ENCODE assay signal across 28 cellular contexts in the genomic region with DNA sequence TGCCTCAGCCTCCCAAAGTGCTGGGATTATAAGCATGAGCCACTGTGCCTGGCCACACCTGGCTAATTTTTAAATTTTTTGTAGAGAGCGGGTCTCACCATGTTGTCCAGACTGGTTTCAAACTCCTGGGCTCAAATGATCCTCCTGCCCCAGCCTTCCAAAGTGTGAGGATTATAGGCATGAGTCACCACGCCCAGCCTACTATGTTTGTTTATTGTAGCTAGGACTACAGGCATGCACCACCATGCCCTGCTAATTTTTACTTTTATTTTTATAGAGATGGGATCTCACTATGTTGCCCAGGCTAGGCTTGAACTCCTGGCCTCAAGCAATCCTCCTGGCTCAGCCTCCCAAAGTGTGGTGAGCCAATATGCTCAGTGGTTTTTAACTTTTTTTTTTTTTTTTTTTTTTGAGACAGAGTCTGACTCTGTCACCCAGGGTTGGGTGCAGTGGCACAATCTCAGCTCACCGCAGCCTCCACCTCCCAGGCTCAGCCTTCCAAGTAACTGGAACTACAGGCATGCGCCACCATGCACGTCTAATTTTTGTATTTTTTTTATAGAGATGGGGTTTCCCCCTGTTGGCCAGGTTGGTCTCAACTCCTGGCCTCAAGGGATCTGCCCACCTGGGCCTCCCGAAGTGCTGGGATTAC. TPM values are rescaled to one million over a fixed set of nuclear protein-coding genes. Genes with fewer than 3 reads are reported as not detected.
DNase-seq lines count a peak whose midpoint lies in the region; ATAC-seq, FAIRE-seq and TF ChIP-seq lines count a peak whose summit lies in the region.
"Had no signal": no experiment of that assay in that cellular context is flagged by ENCODE, and none has a peak within 500 bp of the region (broad histone marks: within the 10 kb centered on the region; RNA-seq: fewer than 3 reads in every experiment).

No MANE protein-coding gene starts in this region.

- no peak for TF ChIP-seq CTCF in HepG2 (CRISPR knock-in tag; IDR thresholded peaks at IDR 0.05)
- no peak for TF ChIP-seq CTCF in right lobe of liver (IDR thresholded peaks at IDR 0.05)
- no peak for TF ChIP-seq CTCF in upper lobe of right lung (IDR thresholded peaks at IDR 0.05)

- H3K79me2 ChIP-seq in HepG2 (ENCODE audit: insufficient read depth, low read length), result no peaks in the 10 kb centered on the region

- H2AFZ ChIP-seq in HepG2 (ENCODE audit: low read length), result no peak overlapping the region

- WGBS in HepG2 (ENCODE audit: low lambda C conversion rate), result 59% methylated on average over 6 of the region's 6 CpGs
- 93% methylated on average over 4 of the region's 6 CpGs for WGBS in right lobe of liver (ENCODE audit: insufficient coverage, low coverage, low lambda C conversion rate, missing lambda C conversion rate)

- DNase-seq in HepG2 (ENCODE audit: low spot score), result no peak
- DNase-seq in right lobe of liver, result no peak
- DNase-seq in RPMI7951 (ENCODE audit: low read depth), result peak; percentile 52
- peak; percentile 10 for DNase-seq in fibroblast of peridontal ligament (ENCODE audit: extremely low read depth)
- no peak for DNase-seq in NCI-H2107 treated with DMSO at 0.1 percent for 48 hours (lab: John Stamatoyannopoulos, UW; ENCODE audit: unreplicated experiment)
- no peak for DNase-seq in upper lobe of right lung
- DNase-seq: activated CD4-positive, alpha-beta T cell treated with anti-CD3 and anti-CD28 coated beads, Interleukin-2, amount 50 U/mL, for 1 hour; activated CD8-positive, alpha-beta memory T cell treated with anti-CD3 and anti-CD28 coated beads, Interleukin-2, amount 50 U/mL, for 4 hours; activated naive CD8-positive, alpha-beta T cell treated with anti-CD3 and anti-CD28 coated beads, Interleukin-2, amount 10 ng/mL, durations not matched to agents 7 days and 5 days; BE2C; colonic mucosa; COR-L47; immature natural killer cell; Karpas-422; NCI-H1105; NCI-H2081 treated with DMSO at 0.1 percent for 48 hours; NCI-H526; SJCRH30; stimulated activated CD4-positive, alpha-beta T cell treated with anti-CD3 and anti-CD28 coated beads, Interleukin-4, amount 100 ng/mL, for 1 hour; upper lobe of left lung had no signal

- no peak for TF ChIP-seq RAD21 in HepG2 (CRISPR knock-in tag; IDR thresholded peaks at IDR 0.05)

- no peaks in the 10 kb centered on the region for H4K20me1 ChIP-seq in HepG2 (ENCODE audit: insufficient read depth, low read length)

- POLR2A ChIA-PET in HepG2 (lab: Yijun Ruan, JAX), result no interaction called here

- H3K9me3 ChIP-seq in HepG2 (ENCODE audit: low read length) (no peaks in the 10 kb centered on the region), right lobe of liver (no peaks in the 10 kb centered on the region), upper lobe of right lung (no peaks in the 10 kb centered on the region)
- H3K9me3 ChIP-seq: BE2C, colonic mucosa, SJCRH30, upper lobe of left lung had no signal

- no peak overlapping the region for H3K9ac ChIP-seq in HepG2 (ENCODE audit: insufficient read depth, low read depth, low read length)

- no peak for FAIRE-seq in HepG2 (lab: Jason Lieb, UNC)
- FAIRE-seq: A204.1, GM18507 had no signal

- H3K4me1 ChIP-seq in HepG2 (ENCODE audit: insufficient read depth, low read length) (no peaks in the 10 kb centered on the region), right lobe of liver (no peaks in the 10 kb centered on the region), upper lobe of right lung (no peaks in the 10 kb centered on the region)
- H3K4me1 ChIP-seq: BE2C, colonic mucosa, SJCRH30, upper lobe of left lung had no signal

- H3K27me3 ChIP-seq in HepG2 (ENCODE audit: control insufficient read depth in 1 of 2, insufficient read depth in 2 of 2, low read length in 2 of 2) (no peaks in the 10 kb centered on the region), right lobe of liver (no peaks in the 10 kb centered on the region), upper lobe of right lung (no peaks in the 10 kb centered on the region)
- H3K27me3 ChIP-seq: BE2C, colonic mucosa, SJCRH30, upper lobe of left lung had no signal

- intact Hi-C loops in HepG2 (cut with micrococcal nuclease; ENCODE audit: unreplicated experiment) (no loop called here), right lobe of liver (cut with DNase I) (no loop called here), upper lobe of right lung (cut with DNase I) (no loop called here)

- H3K4me3 ChIP-seq in HepG2 (replicated peaks in 1 of 3; ENCODE audit: insufficient read depth in 1 of 3, low read depth in 2 of 3, low read length in 3 of 3) (no peak overlapping the region), right lobe of liver (no peak overlapping the region), upper lobe of right lung (no peak overlapping the region)
- H3K4me3 ChIP-seq: colonic mucosa, SJCRH30, upper lobe of left lung had no signal

- no peak overlapping the region for H3K4me2 ChIP-seq in HepG2 (ENCODE audit: low read depth, low read length)

- in situ Hi-C loops in HepG2 (cut with HindIII; ENCODE audit: extremely low pct_ligation_motif_present, low pct_unique_long_range_greater_than_20kb), result no loop called here

- no peak for TF ChIP-seq EP300 in HepG2 (IDR thresholded peaks at IDR 0.05; ENCODE audit: low read depth in 2 of 2, low read length in 2 of 2)
- TF ChIP-seq EP300 in HepG2 (CRISPR knock-in tag; IDR thresholded peaks at IDR 0.05; ENCODE audit: borderline replicate concordance), result no peak

- TF ChIP-seq POLR2A in HepG2 (IDR thresholded peaks at IDR 0.05; ENCODE audit: insufficient read depth in 1 of 2, low read depth in 2 of 2, low read length in 2 of 2), result no peak
- TF ChIP-seq POLR2A in right lobe of liver (IDR thresholded peaks at IDR 0.05), result no peak
- no peak for TF ChIP-seq POLR2A in GM18505 (IDR thresholded peaks at IDR 0.05; ENCODE audit: borderline replicate concordance, extremely low read depth, insufficient read depth, insufficient read length)

- no peaks in the 10 kb centered on the region for H3K36me3 ChIP-seq in HepG2 (replicated peaks in 1 of 2; ENCODE audit: control insufficient read depth in 1 of 2, insufficient read depth in 2 of 2, low read length in 2 of 2)
- no peaks in the 10 kb centered on the region for H3K36me3 ChIP-seq in right lobe of liver
- no peaks in the 10 kb centered on the region for H3K36me3 ChIP-seq in upper lobe of right lung
- H3K36me3 ChIP-seq: BE2C, colonic mucosa, SJCRH30, upper lobe of left lung had no signal

- ATAC-seq in HepG2 (no peak), right lobe of liver (no peak), GM18505 (IDR thresholded peaks at IDR 0.05; ENCODE audit: unreplicated experiment) (no peak), HG02852 (IDR thresholded peaks at IDR 0.05; ENCODE audit: unreplicated experiment) (no peak), upper lobe of right lung (no peak)

- CTCF ChIA-PET in HepG2 (lab: Yijun Ruan, JAX; ENCODE audit: low intra/inter-chr PET ratio, low total read pairs), result no interaction called here

- no TSS peak for BruUV-seq in HepG2 (replicated peaks; lab: Mats Ljungman, UMichigan)

- H3K27ac ChIP-seq in HepG2 (ENCODE audit: extremely low read length, insufficient read depth, low read length), result no peak overlapping the region
- H3K27ac ChIP-seq in right lobe of liver, result no peak overlapping the region
- no peak overlapping the region for H3K27ac ChIP-seq in upper lobe of right lung
- H3K27ac ChIP-seq: colonic mucosa, SJCRH30, upper lobe of left lung, VCaP had no signal

RNA-seq across cellular contexts. Expression of gene DDX43, which starts 12.0 kb away (rescaled TPM):
- total RNA-seq in HepG2 (2016; rRNA removed; fragmentation: Illumina TruSeq; extraction: Trizol), result not detected in 2 replicates
- not detected in 2 replicates for total RNA-seq in HepG2 (2016; cell fraction: cytosol; rRNA removed; fragmentation: Illumina TruSeq; extraction: Trizol; ENCODE audit: low read depth)
- not detected in 2 replicates for total RNA-seq in HepG2 (2016; cell fraction: insoluble cytoplasmic fraction; rRNA removed; fragmentation: Illumina TruSeq; extraction: Trizol)
- not detected in 2 replicates for total RNA-seq in HepG2 (2016; cell fraction: membrane; rRNA removed; fragmentation: Illumina TruSeq; extraction: Trizol)
- not detected in 2 replicates for total RNA-seq in HepG2 (2016; cell fraction: nucleus; rRNA removed; fragmentation: Illumina TruSeq; extraction: Trizol)
- polyA plus RNA-seq in HepG2 (2011; rRNA removed), result not detected in 2 replicates
- not detected in 2 replicates for polyA plus RNA-seq in HepG2 (2011; cell fraction: cytosol; rRNA removed)
- polyA plus RNA-seq in HepG2 (2011; cell fraction: nucleus; rRNA removed), result not detected in 2 replicates
- polyA plus RNA-seq in HepG2 (2012), result not detected in 2 replicates
- not detected in 2 replicates for polyA plus RNA-seq in HepG2 (2016; cell fraction: cytosol; fragmentation: Illumina TruSeq; extraction: Trizol; ENCODE audit: low read depth)
- polyA plus RNA-seq in HepG2 (2016; cell fraction: insoluble cytoplasmic fraction; fragmentation: Illumina TruSeq; extraction: Trizol; ENCODE audit: low read depth), result not detected in 2 replicates
- polyA plus RNA-seq in HepG2 (2016; cell fraction: membrane; fragmentation: Illumina TruSeq; extraction: Trizol; ENCODE audit: low read depth), result not detected in 2 replicates
- polyA plus RNA-seq in HepG2 (2016; cell fraction: nucleus; fragmentation: Illumina TruSeq; extraction: Trizol; ENCODE audit: insufficient read depth, low read depth), result not detected in 2 replicates
- polyA minus RNA-seq in HepG2 (2011; rRNA and poly(A)+ RNA removed; ENCODE audit: low replicate concordance), result not detected in 2 replicates
- polyA minus RNA-seq in HepG2 (2011; cell fraction: cytosol; rRNA and poly(A)+ RNA removed), result not detected in 2 replicates
- not detected in 2 replicates for polyA minus RNA-seq in HepG2 (2011; cell fraction: nucleus; rRNA and poly(A)+ RNA removed)
- total RNA-seq in right lobe of liver, result not detected
- total RNA-seq in RPMI7951 (2014; rRNA removed; shearing (Covaris generic)), result not detected in 2 replicates
- total RNA-seq in upper lobe of right lung, result 2.5 TPM
- total RNA-seq: SJCRH30 had no signal

RNA-seq across cellular contexts. Expression of gene OOEP, which starts 12.9 kb away (rescaled TPM):
- not detected in 2 replicates for total RNA-seq in HepG2 (2016; rRNA removed; fragmentation: Illumina TruSeq; extraction: Trizol)
- total RNA-seq in HepG2 (2016; cell fraction: cytosol; rRNA removed; fragmentation: Illumina TruSeq; extraction: Trizol; ENCODE audit: low read depth), result not detected in 2 replicates
- not detected in 2 replicates for total RNA-seq in HepG2 (2016; cell fraction: insoluble cytoplasmic fraction; rRNA removed; fragmentation: Illumina TruSeq; extraction: Trizol)
- total RNA-seq in HepG2 (2016; cell fraction: membrane; rRNA removed; fragmentation: Illumina TruSeq; extraction: Trizol), result not detected in 2 replicates
- not detected in 2 replicates for total RNA-seq in HepG2 (2016; cell fraction: nucleus; rRNA removed; fragmentation: Illumina TruSeq; extraction: Trizol)
- polyA plus RNA-seq in HepG2 (2011; rRNA removed), result not detected in 2 replicates
- not detected in 2 replicates for polyA plus RNA-seq in HepG2 (2011; cell fraction: cytosol; rRNA removed)
- not detected in 2 replicates for polyA plus RNA-seq in HepG2 (2011; cell fraction: nucleus; rRNA removed)
- not detected in 2 replicates for polyA plus RNA-seq in HepG2 (2012)
- not detected in 2 replicates for polyA plus RNA-seq in HepG2 (2016; cell fraction: cytosol; fragmentation: Illumina TruSeq; extraction: Trizol; ENCODE audit: low read depth)
- polyA plus RNA-seq in HepG2 (2016; cell fraction: insoluble cytoplasmic fraction; fragmentation: Illumina TruSeq; extraction: Trizol; ENCODE audit: low read depth), result not detected in 2 replicates
- not detected in 2 replicates for polyA plus RNA-seq in HepG2 (2016; cell fraction: membrane; fragmentation: Illumina TruSeq; extraction: Trizol; ENCODE audit: low read depth)
- polyA plus RNA-seq in HepG2 (2016; cell fraction: nucleus; fragmentation: Illumina TruSeq; extraction: Trizol; ENCODE audit: insufficient read depth, low read depth), result not detected in 2 replicates
- polyA minus RNA-seq in HepG2 (2011; rRNA and poly(A)+ RNA removed; ENCODE audit: low replicate concordance), result not detected in 2 replicates
- polyA minus RNA-seq in HepG2 (2011; cell fraction: cytosol; rRNA and poly(A)+ RNA removed), result not detected in 2 replicates
- not detected in 2 replicates for polyA minus RNA-seq in HepG2 (2011; cell fraction: nucleus; rRNA and poly(A)+ RNA removed)
- not detected for total RNA-seq in right lobe of liver
- total RNA-seq in RPMI7951 (2014; rRNA removed; shearing (Covaris generic)), result not detected in 2 replicates
- total RNA-seq in upper lobe of right lung, result 1.2 TPM
- total RNA-seq: activated T-helper 2 cell treated with anti-CD3 and anti-CD28 coated beads, Interferon-gamma antibody, Interleukin-2, Interleukin-4, amounts not matched to agents 10 μg/mL and 5 μg/mL and 100 μg/mL, durations not matched to agents 14 hours and 24 hours and 36 hours; colonic mucosa; liver; pulmonary artery endothelial cell; SJCRH30 had no signal

RNA-seq across cellular contexts. Expression of gene KHDC3L, which starts 20.1 kb away (rescaled TPM):
- not detected in 2 replicates for total RNA-seq in HepG2 (2016; rRNA removed; fragmentation: Illumina TruSeq; extraction: Trizol)
- not detected in 2 replicates for total RNA-seq in HepG2 (2016; cell fraction: cytosol; rRNA removed; fragmentation: Illumina TruSeq; extraction: Trizol; ENCODE audit: low read depth)
- not detected in 2 replicates for total RNA-seq in HepG2 (2016; cell fraction: insoluble cytoplasmic fraction; rRNA removed; fragmentation: Illumina TruSeq; extraction: Trizol)
- not detected in 2 replicates for total RNA-seq in HepG2 (2016; cell fraction: membrane; rRNA removed; fragmentation: Illumina TruSeq; extraction: Trizol)
- not detected in 2 replicates for total RNA-seq in HepG2 (2016; cell fraction: nucleus; rRNA removed; fragmentation: Illumina TruSeq; extraction: Trizol)
- polyA plus RNA-seq in HepG2 (2011; rRNA removed), result not detected in 2 replicates
- not detected in 2 replicates for polyA plus RNA-seq in HepG2 (2011; cell fraction: cytosol; rRNA removed)
- not detected in 2 replicates for polyA plus RNA-seq in HepG2 (2011; cell fraction: nucleus; rRNA removed)
- polyA plus RNA-seq in HepG2 (2012), result not detected in 2 replicates
- polyA plus RNA-seq in HepG2 (2016; cell fraction: cytosol; fragmentation: Illumina TruSeq; extraction: Trizol; ENCODE audit: low read depth), result not detected in 2 replicates
- not detected in 2 replicates for polyA plus RNA-seq in HepG2 (2016; cell fraction: insoluble cytoplasmic fraction; fragmentation: Illumina TruSeq; extraction: Trizol; ENCODE audit: low read depth)
- polyA plus RNA-seq in HepG2 (2016; cell fraction: membrane; fragmentation: Illumina TruSeq; extraction: Trizol; ENCODE audit: low read depth), result not detected in 2 replicates
- polyA plus RNA-seq in HepG2 (2016; cell fraction: nucleus; fragmentation: Illumina TruSeq; extraction: Trizol; ENCODE audit: insufficient read depth, low read depth), result not detected in 2 replicates
- polyA minus RNA-seq in HepG2 (2011; rRNA and poly(A)+ RNA removed; ENCODE audit: low replicate concordance), result not detected in 2 replicates
- polyA minus RNA-seq in HepG2 (2011; cell fraction: cytosol; rRNA and poly(A)+ RNA removed), result not detected in 2 replicates
- polyA minus RNA-seq in HepG2 (2011; cell fraction: nucleus; rRNA and poly(A)+ RNA removed), result not detected in 2 replicates
- not detected for total RNA-seq in right lobe of liver
- total RNA-seq in RPMI7951 (2014; rRNA removed; shearing (Covaris generic)), result not detected in 2 replicates
- not detected for total RNA-seq in upper lobe of right lung
- total RNA-seq: activated naive CD8-positive, alpha-beta T cell treated with anti-CD3 and anti-CD28 coated beads, Interleukin-2, amount 10 ng/mL, durations not matched to agents 7 days and 5 days; activated T-helper 2 cell treated with anti-CD3 and anti-CD28 coated beads, Interferon-gamma antibody, Interleukin-2, Interleukin-4, amounts not matched to agents 10 μg/mL and 5 μg/mL and 100 μg/mL, durations not matched to agents 14 hours and 24 hours and 36 hours; colonic mucosa; liver; pulmonary artery endothelial cell; SJCRH30; upper lobe of left lung had no signal
- polyA plus RNA-seq: immature natural killer cell, liver had no signal

RNA-seq across cellular contexts. Expression of gene DPPA5, which starts 28.5 kb away (rescaled TPM):
- total RNA-seq in HepG2 (2016; rRNA removed; fragmentation: Illumina TruSeq; extraction: Trizol), result not detected in 2 replicates
- not detected in 2 replicates for total RNA-seq in HepG2 (2016; cell fraction: cytosol; rRNA removed; fragmentation: Illumina TruSeq; extraction: Trizol; ENCODE audit: low read depth)
- not detected in 2 replicates for total RNA-seq in HepG2 (2016; cell fraction: insoluble cytoplasmic fraction; rRNA removed; fragmentation: Illumina TruSeq; extraction: Trizol)
- total RNA-seq in HepG2 (2016; cell fraction: membrane; rRNA removed; fragmentation: Illumina TruSeq; extraction: Trizol), result not detected in 2 replicates
- not detected in 2 replicates for total RNA-seq in HepG2 (2016; cell fraction: nucleus; rRNA removed; fragmentation: Illumina TruSeq; extraction: Trizol)
- not detected in 2 replicates for polyA plus RNA-seq in HepG2 (2011; rRNA removed)
- polyA plus RNA-seq in HepG2 (2011; cell fraction: cytosol; rRNA removed), result not detected in 2 replicates
- polyA plus RNA-seq in HepG2 (2011; cell fraction: nucleus; rRNA removed), result not detected in 2 replicates
- polyA plus RNA-seq in HepG2 (2012), result not detected in 2 replicates
- not detected in 2 replicates for polyA plus RNA-seq in HepG2 (2016; cell fraction: cytosol; fragmentation: Illumina TruSeq; extraction: Trizol; ENCODE audit: low read depth)
- not detected in 2 replicates for polyA plus RNA-seq in HepG2 (2016; cell fraction: insoluble cytoplasmic fraction; fragmentation: Illumina TruSeq; extraction: Trizol; ENCODE audit: low read depth)
- polyA plus RNA-seq in HepG2 (2016; cell fraction: membrane; fragmentation: Illumina TruSeq; extraction: Trizol; ENCODE audit: low read depth), result not detected in 2 replicates
- polyA plus RNA-seq in HepG2 (2016; cell fraction: nucleus; fragmentation: Illumina TruSeq; extraction: Trizol; ENCODE audit: insufficient read depth, low read depth), result not detected in 2 replicates
- not detected in 2 replicates for polyA minus RNA-seq in HepG2 (2011; rRNA and poly(A)+ RNA removed; ENCODE audit: low replicate concordance)
- not detected in 2 replicates for polyA minus RNA-seq in HepG2 (2011; cell fraction: cytosol; rRNA and poly(A)+ RNA removed)
- polyA minus RNA-seq in HepG2 (2011; cell fraction: nucleus; rRNA and poly(A)+ RNA removed), result not detected in 2 replicates
- not detected for total RNA-seq in right lobe of liver
- total RNA-seq in RPMI7951 (2014; rRNA removed; shearing (Covaris generic)), result not detected in 2 replicates
- total RNA-seq in upper lobe of right lung, result not detected
- total RNA-seq: activated naive CD8-positive, alpha-beta T cell treated with anti-CD3 and anti-CD28 coated beads, Interleukin-2, amount 10 ng/mL, durations not matched to agents 7 days and 5 days; activated T-helper 2 cell treated with anti-CD3 and anti-CD28 coated beads, Interferon-gamma antibody, Interleukin-2, Interleukin-4, amounts not matched to agents 10 μg/mL and 5 μg/mL and 100 μg/mL, durations not matched to agents 14 hours and 24 hours and 36 hours; colonic mucosa; liver; pulmonary artery endothelial cell; SJCRH30; upper lobe of left lung had no signal
- polyA plus RNA-seq: immature natural killer cell, liver had no signal

Comparison
In these comparisons a context has a peak if more than half of its experiments do, and no peak if none do; other contexts are left out.
1. DNase-seq: peak in RPMI7951 (single experiment) and fibroblast of peridontal ligament (single experiment); none in HepG2 (single experiment), right lobe of liver (0 of 3), NCI-H2107 treated with DMSO at 0.1 percent for 48 hours (single experiment) and upper lobe of right lung (single experiment).